Comparison of ENCODE assay signal across 8 cellular contexts in genomic region chr1:1678581-1679380, GRCh38. TPM values are rescaled to one million over a fixed set of nuclear protein-coding genes. Genes with fewer than 3 reads are reported as not detected.
A peak's percentile ranks its signal among the peaks of the same experiment; 100 is the strongest.
DNase-seq lines count a peak whose midpoint lies in the region; ATAC-seq, FAIRE-seq and TF ChIP-seq lines count a peak whose summit lies in the region.

No MANE protein-coding gene starts in this region.

- H3K4me1 ChIP-seq in HepG2 (ENCODE audit: insufficient read depth, low read length), result peaks cover 55% of the 10 kb centered on the region

- intact Hi-C loops in activated T-helper 1 cell treated with anti-CD3 and anti-CD28 coated beads, Interleukin-12 subunit alpha, Interleukin-12 subunit beta, Interleukin-2, Interleukin-4 antibody, amounts not matched to agents 30 ng/mL and 10 ng/mL and 1 ng/mL, durations not matched to agents 14 hours and 24 hours and 36 hours (cut with micrococcal nuclease), result no loop called here
- intact Hi-C loops in HepG2 (cut with micrococcal nuclease; ENCODE audit: unreplicated experiment), result no loop called here

- peak; percentile 90 for TF ChIP-seq CTCF in HepG2 (CRISPR knock-in tag; IDR thresholded peaks at IDR 0.05)

- H3K27me3 Mint-ChIP-seq in activated T-helper 1 cell treated with anti-CD3 and anti-CD28 coated beads, Interleukin-12 subunit alpha, Interleukin-12 subunit beta, Interleukin-2, Interleukin-4 antibody, amounts not matched to agents 30 ng/mL and 10 ng/mL and 1 ng/mL, durations not matched to agents 14 hours and 24 hours and 36 hours (ENCODE audit: insufficient read depth), result no peaks in the 10 kb centered on the region

- H4K20me1 ChIP-seq in HepG2 (ENCODE audit: insufficient read depth, low read length), result no peaks in the 10 kb centered on the region; the same call in 1 of the 2 replicates

- ATAC-seq in HG02678 (IDR thresholded peaks at IDR 0.05; ENCODE audit: unreplicated experiment) (peak; percentile 44), HepG2 (peak; percentile 88), GM21381 (IDR thresholded peaks at IDR 0.05; ENCODE audit: unreplicated experiment) (no peak)

- CTCF ChIA-PET in HepG2 (lab: Yijun Ruan, JAX; ENCODE audit: low intra/inter-chr PET ratio, low total read pairs), result no interaction called here

- peak overlapping the region; percentile 83 for H3K4me3 Mint-ChIP-seq in activated T-helper 1 cell treated with anti-CD3 and anti-CD28 coated beads, Interleukin-12 subunit alpha, Interleukin-12 subunit beta, Interleukin-2, Interleukin-4 antibody, amounts not matched to agents 30 ng/mL and 10 ng/mL and 1 ng/mL, durations not matched to agents 14 hours and 24 hours and 36 hours

- peaks cover 6% of the 10 kb centered on the region for H3K79me2 ChIP-seq in HepG2 (ENCODE audit: insufficient read depth, low read length)

- H3K36me3 Mint-ChIP-seq in activated T-helper 1 cell treated with anti-CD3 and anti-CD28 coated beads, Interleukin-12 subunit alpha, Interleukin-12 subunit beta, Interleukin-2, Interleukin-4 antibody, amounts not matched to agents 30 ng/mL and 10 ng/mL and 1 ng/mL, durations not matched to agents 14 hours and 24 hours and 36 hours (ENCODE audit: low read depth), result peaks cover 3% of the 10 kb centered on the region

- no peaks in the 10 kb centered on the region for H3K9me3 Mint-ChIP-seq in activated T-helper 1 cell treated with anti-CD3 and anti-CD28 coated beads, Interleukin-12 subunit alpha, Interleukin-12 subunit beta, Interleukin-2, Interleukin-4 antibody, amounts not matched to agents 30 ng/mL and 10 ng/mL and 1 ng/mL, durations not matched to agents 14 hours and 24 hours and 36 hours

- peak overlapping the region; percentile 80 for H3K27ac Mint-ChIP-seq in activated T-helper 1 cell treated with anti-CD3 and anti-CD28 coated beads, Interleukin-12 subunit alpha, Interleukin-12 subunit beta, Interleukin-2, Interleukin-4 antibody, amounts not matched to agents 30 ng/mL and 10 ng/mL and 1 ng/mL, durations not matched to agents 14 hours and 24 hours and 36 hours

- TF ChIP-seq EP300 in HepG2 (IDR thresholded peaks at IDR 0.05; ENCODE audit: low read depth in 2 of 2, low read length in 2 of 2) (peak in 1 of 2 experiments; percentile 33; a peak in 1 of 4 replicates), HepG2 (CRISPR knock-in tag; IDR thresholded peaks at IDR 0.05; ENCODE audit: borderline replicate concordance) (peak; percentile 33)

- 10% methylated on average over 7 of the region's 24 CpGs for WGBS in HepG2 (ENCODE audit: low lambda C conversion rate)

- peak overlapping the region; percentile 80 for H3K27ac ChIP-seq in HepG2 (ENCODE audit: extremely low read length, insufficient read depth, low read length)

- in situ Hi-C loops in HepG2 (cut with HindIII; ENCODE audit: extremely low pct_ligation_motif_present, low pct_unique_long_range_greater_than_20kb), result no loop called here

- H3K4me1 Mint-ChIP-seq in activated T-helper 1 cell treated with anti-CD3 and anti-CD28 coated beads, Interleukin-12 subunit alpha, Interleukin-12 subunit beta, Interleukin-2, Interleukin-4 antibody, amounts not matched to agents 30 ng/mL and 10 ng/mL and 1 ng/mL, durations not matched to agents 14 hours and 24 hours and 36 hours (ENCODE audit: low read depth), result peaks cover 17% of the 10 kb centered on the region

- peak; percentile 90 for FAIRE-seq in HepG2 (lab: Jason Lieb, UNC)

- peak overlapping the region; percentile 83 for H3K4me2 ChIP-seq in HepG2 (ENCODE audit: low read depth, low read length)

- H2AFZ ChIP-seq in HepG2 (ENCODE audit: low read length), result no peak overlapping the region

- no peaks in the 10 kb centered on the region for H3K27me3 ChIP-seq in HepG2 (ENCODE audit: control insufficient read depth in 1 of 2, insufficient read depth in 2 of 2, low read length in 2 of 2)

- peak; percentile 51 to 73; a peak in 2 of 4 replicates for TF ChIP-seq POLR2A in HepG2 (IDR thresholded peaks at IDR 0.05; ENCODE audit: insufficient read depth in 1 of 2, low read depth in 2 of 2, low read length in 2 of 2)

- POLR2A ChIA-PET in HepG2 (lab: Yijun Ruan, JAX), result interaction anchor here (0.8 to 1.5 kb wide), 5 partner anchors 63 to 245 kb away, joined by 3 to 8 read pairs (median 4); partner anchors contain the start of gene MIB2

- H3K9ac ChIP-seq in HepG2 (ENCODE audit: insufficient read depth, low read depth, low read length), result peak overlapping the region; percentile 74

- no peaks in the 10 kb centered on the region; a peak in 1 of 5 replicates for H3K36me3 ChIP-seq in HepG2 (replicated peaks in 1 of 2; ENCODE audit: control insufficient read depth in 1 of 2, insufficient read depth in 2 of 2, low read length in 2 of 2)

- BruUV-seq in HepG2 (replicated peaks; lab: Mats Ljungman, UMichigan), result no TSS peak

- peak; percentile 56 for TF ChIP-seq RAD21 in HepG2 (CRISPR knock-in tag; IDR thresholded peaks at IDR 0.05)

- DNase-seq in EH (ENCODE audit: low read depth) (peak; percentile 8), HepG2 (ENCODE audit: low spot score) (peak; percentile 86), NCI-H1930 (lab: John Stamatoyannopoulos, UW) (no peak), SW 1271 (lab: John Stamatoyannopoulos, UW) (no peak), NCI-H2081 treated with DMSO at 0.1 percent for 48 hours (lab: John Stamatoyannopoulos, UW) (no peak)
- DNase-seq in activated T-helper 1 cell treated with anti-CD3 and anti-CD28 coated beads, Interleukin-12 subunit alpha, Interleukin-12 subunit beta, Interleukin-2, Interleukin-4 antibody, amounts not matched to agents 30 ng/mL and 10 ng/mL and 1 ng/mL, durations not matched to agents 14 hours and 24 hours and 36 hours (ENCODE audit: low spot score), result peak; percentile 35

- H3K4me3 ChIP-seq in HepG2 (replicated peaks in 1 of 3; ENCODE audit: insufficient read depth in 1 of 3, low read depth in 2 of 3, low read length in 3 of 3), result peak overlapping the region; percentile 14 to 70 (median 47); a peak in 5 of 6 replicates

- H3K9me3 ChIP-seq in HepG2 (ENCODE audit: low read length), result no peaks in the 10 kb centered on the region

RNA-seq across cellular contexts. Expression of gene SLC35E2B, which starts 13.8 kb away (rescaled TPM):
- 40.8 and 41.1 TPM in 2 replicates for total RNA-seq in activated T-helper 1 cell treated with anti-CD3 and anti-CD28 coated beads, Interleukin-12 subunit alpha, Interleukin-12 subunit beta, Interleukin-2, Interleukin-4 antibody, amounts not matched to agents 30 ng/mL and 10 ng/mL and 1 ng/mL, durations not matched to agents 14 hours and 24 hours and 36 hours
- 10.2 and 14.1 TPM in 2 replicates for total RNA-seq in HepG2 (2016; rRNA removed; fragmentation: Illumina TruSeq; extraction: Trizol)
- total RNA-seq in HepG2 (2016; cell fraction: cytosol; rRNA removed; fragmentation: Illumina TruSeq; extraction: Trizol; ENCODE audit: low read depth), result 6.4 and 6.9 TPM in 2 replicates
- 8.0 and 14.4 TPM in 2 replicates for total RNA-seq in HepG2 (2016; cell fraction: insoluble cytoplasmic fraction; rRNA removed; fragmentation: Illumina TruSeq; extraction: Trizol)
- total RNA-seq in HepG2 (2016; cell fraction: membrane; rRNA removed; fragmentation: Illumina TruSeq; extraction: Trizol), result 9.4 and 10.0 TPM in 2 replicates
- total RNA-seq in HepG2 (2016; cell fraction: nucleus; rRNA removed; fragmentation: Illumina TruSeq; extraction: Trizol), result 15.3 and 21.0 TPM in 2 replicates
- polyA plus RNA-seq in HepG2 (2011; rRNA removed), result 19.7 and 25.8 TPM in 2 replicates
- 14.2 and 15.2 TPM in 2 replicates for polyA plus RNA-seq in HepG2 (2011; cell fraction: cytosol; rRNA removed)
- 73.9 and 74.2 TPM in 2 replicates for polyA plus RNA-seq in HepG2 (2011; cell fraction: nucleus; rRNA removed)
- 16.8 and 19.4 TPM in 2 replicates for polyA plus RNA-seq in HepG2 (2012)
- 2.0 TPM in 2 replicates for polyA plus RNA-seq in HepG2 (2016; cell fraction: cytosol; fragmentation: Illumina TruSeq; extraction: Trizol; ENCODE audit: low read depth)
- polyA plus RNA-seq in HepG2 (2016; cell fraction: insoluble cytoplasmic fraction; fragmentation: Illumina TruSeq; extraction: Trizol; ENCODE audit: low read depth), result 10.1 and 12.8 TPM in 2 replicates
- polyA plus RNA-seq in HepG2 (2016; cell fraction: membrane; fragmentation: Illumina TruSeq; extraction: Trizol; ENCODE audit: low read depth), result 5.9 and 6.3 TPM in 2 replicates
- polyA plus RNA-seq in HepG2 (2016; cell fraction: nucleus; fragmentation: Illumina TruSeq; extraction: Trizol; ENCODE audit: insufficient read depth, low read depth), result 59.0 and 64.5 TPM in 2 replicates
- 23.7 and 29.9 TPM in 2 replicates for polyA minus RNA-seq in HepG2 (2011; rRNA and poly(A)+ RNA removed; ENCODE audit: low replicate concordance)
- 12.5 and 12.9 TPM in 2 replicates for polyA minus RNA-seq in HepG2 (2011; cell fraction: cytosol; rRNA and poly(A)+ RNA removed)
- 19.1 and 24.4 TPM in 2 replicates for polyA minus RNA-seq in HepG2 (2011; cell fraction: nucleus; rRNA and poly(A)+ RNA removed)

RNA-seq across cellular contexts. Expression of gene CDK11B, which starts 20.0 kb away (rescaled TPM):
- total RNA-seq in activated T-helper 1 cell treated with anti-CD3 and anti-CD28 coated beads, Interleukin-12 subunit alpha, Interleukin-12 subunit beta, Interleukin-2, Interleukin-4 antibody, amounts not matched to agents 30 ng/mL and 10 ng/mL and 1 ng/mL, durations not matched to agents 14 hours and 24 hours and 36 hours, result 39.1 and 39.6 TPM in 2 replicates
- 12.4 and 15.1 TPM in 2 replicates for total RNA-seq in HepG2 (2016; rRNA removed; fragmentation: Illumina TruSeq; extraction: Trizol)
- 2.3 and 3.1 TPM in 2 replicates for total RNA-seq in HepG2 (2016; cell fraction: cytosol; rRNA removed; fragmentation: Illumina TruSeq; extraction: Trizol; ENCODE audit: low read depth)
- total RNA-seq in HepG2 (2016; cell fraction: insoluble cytoplasmic fraction; rRNA removed; fragmentation: Illumina TruSeq; extraction: Trizol), result 9.4 and 16.6 TPM in 2 replicates
- 3.6 and 4.3 TPM in 2 replicates for total RNA-seq in HepG2 (2016; cell fraction: membrane; rRNA removed; fragmentation: Illumina TruSeq; extraction: Trizol)
- total RNA-seq in HepG2 (2016; cell fraction: nucleus; rRNA removed; fragmentation: Illumina TruSeq; extraction: Trizol), result 11.2 TPM in 2 replicates
- polyA plus RNA-seq in HepG2 (2011; rRNA removed), result 3.6 and 3.9 TPM in 2 replicates
- 3.1 TPM in 2 replicates for polyA plus RNA-seq in HepG2 (2011; cell fraction: cytosol; rRNA removed)
- polyA plus RNA-seq in HepG2 (2011; cell fraction: nucleus; rRNA removed), result 20.3 and 22.5 TPM in 2 replicates
- polyA plus RNA-seq in HepG2 (2012), result 15.9 and 17.5 TPM in 2 replicates
- 1.4 and 2.2 TPM in 2 replicates for polyA plus RNA-seq in HepG2 (2016; cell fraction: cytosol; fragmentation: Illumina TruSeq; extraction: Trizol; ENCODE audit: low read depth)
- 21.8 and 26.2 TPM in 2 replicates for polyA plus RNA-seq in HepG2 (2016; cell fraction: insoluble cytoplasmic fraction; fragmentation: Illumina TruSeq; extraction: Trizol; ENCODE audit: low read depth)
- 4.1 TPM in 2 replicates for polyA plus RNA-seq in HepG2 (2016; cell fraction: membrane; fragmentation: Illumina TruSeq; extraction: Trizol; ENCODE audit: low read depth)
- polyA plus RNA-seq in HepG2 (2016; cell fraction: nucleus; fragmentation: Illumina TruSeq; extraction: Trizol; ENCODE audit: insufficient read depth, low read depth), result 56.5 and 61.8 TPM in 2 replicates
- polyA minus RNA-seq in HepG2 (2011; rRNA and poly(A)+ RNA removed; ENCODE audit: low replicate concordance), result 2.6 and 3.1 TPM in 2 replicates
- polyA minus RNA-seq in HepG2 (2011; cell fraction: cytosol; rRNA and poly(A)+ RNA removed), result 2.2 and 3.0 TPM in 2 replicates
- 3.1 and 3.4 TPM in 2 replicates for polyA minus RNA-seq in HepG2 (2011; cell fraction: nucleus; rRNA and poly(A)+ RNA removed)

RNA-seq across cellular contexts. Expression of gene CDK11A, which starts 45.4 kb away (rescaled TPM):
- 74.4 and 81.7 TPM in 2 replicates for total RNA-seq in activated T-helper 1 cell treated with anti-CD3 and anti-CD28 coated beads, Interleukin-12 subunit alpha, Interleukin-12 subunit beta, Interleukin-2, Interleukin-4 antibody, amounts not matched to agents 30 ng/mL and 10 ng/mL and 1 ng/mL, durations not matched to agents 14 hours and 24 hours and 36 hours
- 4.7 and 17.9 TPM in 2 replicates for total RNA-seq in HepG2 (2016; rRNA removed; fragmentation: Illumina TruSeq; extraction: Trizol)
- 26.1 and 31.2 TPM in 2 replicates for total RNA-seq in HepG2 (2016; cell fraction: cytosol; rRNA removed; fragmentation: Illumina TruSeq; extraction: Trizol; ENCODE audit: low read depth)
- 4.9 and 21.2 TPM in 2 replicates for total RNA-seq in HepG2 (2016; cell fraction: insoluble cytoplasmic fraction; rRNA removed; fragmentation: Illumina TruSeq; extraction: Trizol)
- total RNA-seq in HepG2 (2016; cell fraction: membrane; rRNA removed; fragmentation: Illumina TruSeq; extraction: Trizol), result 6.7 TPM in 2 replicates
- 29.5 and 30.0 TPM in 2 replicates for total RNA-seq in HepG2 (2016; cell fraction: nucleus; rRNA removed; fragmentation: Illumina TruSeq; extraction: Trizol)
- 11.2 and 14.2 TPM in 2 replicates for polyA plus RNA-seq in HepG2 (2011; rRNA removed)
- 2.1 and 5.1 TPM in 2 replicates for polyA plus RNA-seq in HepG2 (2011; cell fraction: cytosol; rRNA removed)
- polyA plus RNA-seq in HepG2 (2011; cell fraction: nucleus; rRNA removed), result 158 and 182 TPM in 2 replicates
- 22.5 and 32.0 TPM in 2 replicates for polyA plus RNA-seq in HepG2 (2012)
- 3.1 and 4.1 TPM in 2 replicates for polyA plus RNA-seq in HepG2 (2016; cell fraction: cytosol; fragmentation: Illumina TruSeq; extraction: Trizol; ENCODE audit: low read depth)
- 7.1 and 9.9 TPM in 2 replicates for polyA plus RNA-seq in HepG2 (2016; cell fraction: insoluble cytoplasmic fraction; fragmentation: Illumina TruSeq; extraction: Trizol; ENCODE audit: low read depth)
- 3.9 and 4.2 TPM in 2 replicates for polyA plus RNA-seq in HepG2 (2016; cell fraction: membrane; fragmentation: Illumina TruSeq; extraction: Trizol; ENCODE audit: low read depth)
- polyA plus RNA-seq in HepG2 (2016; cell fraction: nucleus; fragmentation: Illumina TruSeq; extraction: Trizol; ENCODE audit: insufficient read depth, low read depth), result 134 and 148 TPM in 2 replicates
- 8.3 and 9.0 TPM in 2 replicates for polyA minus RNA-seq in HepG2 (2011; rRNA and poly(A)+ RNA removed; ENCODE audit: low replicate concordance)
- 64.2 and 65.9 TPM in 2 replicates for polyA minus RNA-seq in HepG2 (2011; cell fraction: cytosol; rRNA and poly(A)+ RNA removed)
- polyA minus RNA-seq in HepG2 (2011; cell fraction: nucleus; rRNA and poly(A)+ RNA removed), result 24.2 and 24.7 TPM in 2 replicates

RNA-seq across cellular contexts. Expression of gene MMP23B, which starts 46.8 kb away (rescaled TPM):
- total RNA-seq in activated T-helper 1 cell treated with anti-CD3 and anti-CD28 coated beads, Interleukin-12 subunit alpha, Interleukin-12 subunit beta, Interleukin-2, Interleukin-4 antibody, amounts not matched to agents 30 ng/mL and 10 ng/mL and 1 ng/mL, durations not matched to agents 14 hours and 24 hours and 36 hours, result 0.49 and 0.93 TPM in 2 replicates
- 0.75 and 1.0 TPM in 2 replicates for total RNA-seq in HepG2 (2016; rRNA removed; fragmentation: Illumina TruSeq; extraction: Trizol)
- total RNA-seq in HepG2 (2016; cell fraction: cytosol; rRNA removed; fragmentation: Illumina TruSeq; extraction: Trizol; ENCODE audit: low read depth), result 1.0 and 1.4 TPM in 2 replicates
- 0.46 and 1.8 TPM in 2 replicates for total RNA-seq in HepG2 (2016; cell fraction: insoluble cytoplasmic fraction; rRNA removed; fragmentation: Illumina TruSeq; extraction: Trizol)
- total RNA-seq in HepG2 (2016; cell fraction: membrane; rRNA removed; fragmentation: Illumina TruSeq; extraction: Trizol), result 1.1 and 1.5 TPM in 2 replicates
- total RNA-seq in HepG2 (2016; cell fraction: nucleus; rRNA removed; fragmentation: Illumina TruSeq; extraction: Trizol), result 2.1 and 2.7 TPM in 2 replicates
- polyA plus RNA-seq in HepG2 (2011; rRNA removed), result 0.61 and 2.0 TPM in 2 replicates
- 0.92 and 1.5 TPM in 2 replicates for polyA plus RNA-seq in HepG2 (2011; cell fraction: cytosol; rRNA removed)
- polyA plus RNA-seq in HepG2 (2011; cell fraction: nucleus; rRNA removed), result 16.7 and 18.0 TPM in 2 replicates
- 0.85 and 1.5 TPM in 2 replicates for polyA plus RNA-seq in HepG2 (2012)
- 0.46 and 1.3 TPM in 2 replicates for polyA plus RNA-seq in HepG2 (2016; cell fraction: cytosol; fragmentation: Illumina TruSeq; extraction: Trizol; ENCODE audit: low read depth)
- polyA plus RNA-seq in HepG2 (2016; cell fraction: insoluble cytoplasmic fraction; fragmentation: Illumina TruSeq; extraction: Trizol; ENCODE audit: low read depth), result 0.38 and 0.46 TPM in 2 replicates
- polyA plus RNA-seq in HepG2 (2016; cell fraction: membrane; fragmentation: Illumina TruSeq; extraction: Trizol; ENCODE audit: low read depth), result 0.78 and 1.4 TPM in 2 replicates
- 0.47 and 1.1 TPM in 2 replicates for polyA plus RNA-seq in HepG2 (2016; cell fraction: nucleus; fragmentation: Illumina TruSeq; extraction: Trizol; ENCODE audit: insufficient read depth, low read depth)
- polyA minus RNA-seq in HepG2 (2011; rRNA and poly(A)+ RNA removed; ENCODE audit: low replicate concordance), result 0.54 and 0.75 TPM in 2 replicates
- polyA minus RNA-seq in HepG2 (2011; cell fraction: cytosol; rRNA and poly(A)+ RNA removed), result 0.79 TPM in 1 of 2 replicates, not detected in the other
- polyA minus RNA-seq in HepG2 (2011; cell fraction: nucleus; rRNA and poly(A)+ RNA removed), result 0.77 and 1.4 TPM in 2 replicates

Comparison
In these comparisons a context has a peak if more than half of its experiments do, and no peak if none do; other contexts are left out.
1. DNase-seq: peak in EH (single experiment), activated T-helper 1 cell treated with anti-CD3 and anti-CD28 coated beads, Interleukin-12 subunit alpha, Interleukin-12 subunit beta, Interleukin-2, Interleukin-4 antibody, amounts not matched to agents 30 ng/mL and 10 ng/mL and 1 ng/mL, durations not matched to agents 14 hours and 24 hours and 36 hours (single experiment) and HepG2 (single experiment); none in NCI-H1930 (0 of 2), SW 1271 (0 of 2) and NCI-H2081 treated with DMSO at 0.1 percent for 48 hours (single experiment).